22 cellular contexts compared by ENCODE assay signal in genomic region chr12:14655284-14655683, GRCh38. TPM values are rescaled to one million over a fixed set of nuclear protein-coding genes. Genes with fewer than 3 reads are reported as not detected.
DNase-seq lines count a peak whose midpoint lies in the region; ATAC-seq, FAIRE-seq and TF ChIP-seq lines count a peak whose summit lies in the region.
"Had no signal": no experiment of that assay in that cellular context is flagged by ENCODE, and none has a peak within 500 bp of the region (broad histone marks: within the 10 kb centered on the region; RNA-seq: fewer than 3 reads in every experiment).

No MANE protein-coding gene starts in this region.

- H3K4me1 ChIP-seq in GM23338 (ENCODE audit: insufficient read depth) (peaks cover 3% of the 10 kb centered on the region; the same call in 1 of the 2 replicates), Loucy (ENCODE audit: insufficient read depth, low read length, poor library complexity, severe bottlenecking) (no peaks in the 10 kb centered on the region), GM12878 (ENCODE audit: control insufficient read depth, insufficient read depth, low read length) (no peaks in the 10 kb centered on the region)
- H3K4me1 ChIP-seq: A549; BLaER1 treated with 17β-estradiol and CSF1 and Interleukin-3, amounts not matched to agents 10 nM and 100 nM had no signal

- SMC1A ChIA-PET in GM12878 (lab: Charles Lee; ENCODE audit: uncharacterized antibody, unreplicated experiment), result interaction anchor here (1.4 kb wide), 1 partner anchor 27 kb away, joined by 4 read pairs; no protein-coding TSS in a partner anchor

- H3K36me3 Mint-ChIP-seq in GM23338 (ENCODE audit: low read depth), result no peaks in the 10 kb centered on the region
- H3K36me3 Mint-ChIP-seq: CD4-positive, CD25-positive, alpha-beta regulatory T cell; CD8-positive, alpha-beta memory T cell had no signal

- in situ Hi-C loops in GM12878 (cut with MboI), result no loop called here

- H4K20me1 ChIP-seq in GM23338 (replicated peaks; ENCODE audit: insufficient read depth), result no peaks in the 10 kb centered on the region
- H4K20me1 ChIP-seq in Loucy (ENCODE audit: insufficient read depth, low read length, poor library complexity, severe bottlenecking), result no peaks in the 10 kb centered on the region
- no peaks in the 10 kb centered on the region for H4K20me1 ChIP-seq in GM12878 (ENCODE audit: control insufficient read depth, insufficient read depth)
- H4K20me1 ChIP-seq: BLaER1 treated with 17β-estradiol and CSF1 and Interleukin-3, amounts not matched to agents 10 nM and 100 nM had no signal

- H3K9ac ChIP-seq in Loucy (ENCODE audit: low read depth, low read length, poor library complexity, severe bottlenecking) (no peak overlapping the region), GM12878 (ENCODE audit: control insufficient read depth, insufficient read depth, low read length) (no peak overlapping the region)
- H3K9ac ChIP-seq: BLaER1 treated with 17β-estradiol and CSF1 and Interleukin-3, amounts not matched to agents 10 nM and 100 nM had no signal

- intact Hi-C loops in GM12878 (cut with micrococcal nuclease; ENCODE audit: unreplicated experiment), result no loop called here

- no peak for TF ChIP-seq POLR2A in GM12878 (IDR thresholded peaks at IDR 0.05; ENCODE audit: low read depth, low read length)

- no peak overlapping the region for H3K4me2 ChIP-seq in GM23338
- no peak overlapping the region for H3K4me2 ChIP-seq in Loucy (ENCODE audit: low read depth, low read length, poor library complexity, severe bottlenecking)
- H3K4me2 ChIP-seq in GM12878 (ENCODE audit: control insufficient read depth, insufficient read depth), result no peak overlapping the region
- H3K4me2 ChIP-seq: A549; BLaER1 treated with 17β-estradiol and CSF1 and Interleukin-3, amounts not matched to agents 10 nM and 100 nM had no signal

- BruUV-seq in GM12878 (replicated peaks; lab: Mats Ljungman, UMichigan), result no TSS peak

- H3K4me1 Mint-ChIP-seq in GM23338, result peaks cover 9% of the 10 kb centered on the region; the same call in 2 of the 3 replicates
- H3K4me1 Mint-ChIP-seq: B cell; CD4-positive, CD25-positive, alpha-beta regulatory T cell; CD8-positive, alpha-beta memory T cell had no signal

- DNase-seq in GM23338 (ENCODE audit: low spot score) (no peak), GM12878 (ENCODE audit: low read depth, low spot score) (no peak), iPS-NIHi7 (ENCODE audit: extremely low spot score) (peak; percentile 33), AG08396 (ENCODE audit: low spot score) (no peak), NCI-H345 treated with DMSO at 0.1 percent for 48 hours (lab: John Stamatoyannopoulos, UW; ENCODE audit: unreplicated experiment) (no peak), AG20443 (ENCODE audit: low spot score) (no peak)
- DNase-seq: CD4-positive, CD25-positive, alpha-beta regulatory T cell; CD8-positive, alpha-beta memory T cell; COR-L47; GOT3; IMR-90 had no signal

- peak; percentile 84 for FAIRE-seq in GM12878 (lab: Jason Lieb, UNC)
- FAIRE-seq: A549, G401.6, GM12892, GM18507, K562 had no signal

- no peaks in the 10 kb centered on the region for H3F3A ChIP-seq in GM23338 (replicated peaks; ENCODE audit: low read depth)
- no peaks in the 10 kb centered on the region for H3F3A ChIP-seq in Loucy (ENCODE audit: low read depth)

- H3K4me3 ChIP-seq in GM23338 (no peak overlapping the region), Loucy (ENCODE audit: low read length, poor library complexity, severe bottlenecking) (no peak overlapping the region), GM12878 (no peak overlapping the region)
- H3K4me3 ChIP-seq: A549; BLaER1 treated with 17β-estradiol and CSF1 and Interleukin-3, amounts not matched to agents 10 nM and 100 nM; K562 had no signal

- H3K27me3 ChIP-seq in GM23338 (ENCODE audit: insufficient read depth), result no peaks in the 10 kb centered on the region
- no peaks in the 10 kb centered on the region for H3K27me3 ChIP-seq in Loucy (ENCODE audit: insufficient read depth, low read length, poor library complexity, severe bottlenecking)
- no peaks in the 10 kb centered on the region for H3K27me3 ChIP-seq in GM12878 (replicated peaks in 1 of 2; ENCODE audit: control insufficient read depth in 2 of 2, insufficient read depth in 2 of 2, low read length in 1 of 2)
- H3K27me3 ChIP-seq: BLaER1 treated with 17β-estradiol and CSF1 and Interleukin-3, amounts not matched to agents 10 nM and 100 nM had no signal

- no peak for TF ChIP-seq EP300 in GM12878 (IDR thresholded peaks at IDR 0.05; ENCODE audit: borderline replicate concordance in 1 of 2, control insufficient read depth in 1 of 2, low read depth in 2 of 2, low read length in 2 of 2)

- WGBS in GM12878 (ENCODE audit: insufficient coverage, insufficient replicate concordance, low lambda C conversion rate, missing lambda C conversion rate), result 9% methylated on average over 1 of the region's 1 CpG

- H3K27ac ChIP-seq in GM23338 (ENCODE audit: low read depth) (no peak overlapping the region), GM12878 (ENCODE audit: control insufficient read depth, insufficient read depth) (no peak overlapping the region)
- H3K27ac ChIP-seq: A549; BLaER1 treated with 17β-estradiol and CSF1 and Interleukin-3, amounts not matched to agents 10 nM and 100 nM; HL-60 had no signal

- H2AFZ ChIP-seq in GM23338, result no peak overlapping the region
- no peak overlapping the region for H2AFZ ChIP-seq in Loucy (ENCODE audit: low read length)
- H2AFZ ChIP-seq in GM12878 (ENCODE audit: control insufficient read depth, low read depth, low read length), result no peak overlapping the region

- H3K9me3 ChIP-seq in Loucy (ENCODE audit: insufficient read depth, low read depth, low read length), result no peaks in the 10 kb centered on the region
- H3K9me3 ChIP-seq in GM12878 (replicated peaks; ENCODE audit: control insufficient read depth, insufficient read depth, low read length), result no peaks in the 10 kb centered on the region; the same call in 2 of the 3 replicates
- H3K9me3 ChIP-seq: A549 had no signal

- POLR2A ChIA-PET in GM12878 (lab: Charles Lee), result no interaction called here

- H3K27me3 Mint-ChIP-seq in GM23338 (ENCODE audit: insufficient read depth, low read depth, poor library complexity), result no peaks in the 10 kb centered on the region

- H3K27ac Mint-ChIP-seq in GM23338, result no peak overlapping the region
- H3K27ac Mint-ChIP-seq: B cell; CD4-positive, CD25-positive, alpha-beta regulatory T cell; CD8-positive, alpha-beta memory T cell had no signal

- H3K4me3 Mint-ChIP-seq in GM23338, result no peak overlapping the region
- H3K4me3 Mint-ChIP-seq: B cell; CD4-positive, CD25-positive, alpha-beta regulatory T cell had no signal

- peak; percentile 29 to 58 for TF ChIP-seq CTCF in GM23338 (conservative IDR thresholded peaks at IDR 0.05; ENCODE audit: low read depth in 2 of 2)
- TF ChIP-seq CTCF in Loucy (conservative IDR thresholded peaks at IDR 0.05; ENCODE audit: low read length), result peak; percentile 31
- no peak for TF ChIP-seq CTCF in GM12878 (IDR thresholded peaks at IDR 0.05 in 2 of 3, conservative IDR thresholded peaks at IDR 0.05 in 1 of 3; ENCODE audit: control insufficient read depth in 2 of 3, extremely low read depth in 1 of 3, insufficient read depth in 1 of 3, low read depth in 3 of 3, low read length in 3 of 3)

- CTCF ChIA-PET in GM12878 (lab: Yijun Ruan, JAX), result interaction anchor here (0.9 to 1.7 kb wide), 5 partner anchors 10 to 417 kb away, joined by 3 to 4 read pairs (median 3); no protein-coding TSS in a partner anchor

- no peak for ATAC-seq in GM23338
- no peak for ATAC-seq in GM12878
- no peak for ATAC-seq in HG02885 (IDR thresholded peaks at IDR 0.05; ENCODE audit: poor library complexity, unreplicated experiment)
- ATAC-seq: A549, K562 had no signal

- H3K9me3 Mint-ChIP-seq in GM23338, result no peaks in the 10 kb centered on the region
- H3K9me3 Mint-ChIP-seq: CD8-positive, alpha-beta memory T cell had no signal

- no peak for TF ChIP-seq RAD21 in GM12878 (IDR thresholded peaks at IDR 0.05; ENCODE audit: insufficient read depth, low read depth, low read length)

- H3K9me2 ChIP-seq in GM23338 (ENCODE audit: insufficient read depth), result no peaks in the 10 kb centered on the region
- H3K9me2 ChIP-seq in Loucy (replicated peaks; ENCODE audit: low read depth, low read length), result no peaks in the 10 kb centered on the region

- H3K79me2 ChIP-seq in GM23338 (replicated peaks; ENCODE audit: insufficient read depth) (no peaks in the 10 kb centered on the region), Loucy (ENCODE audit: insufficient read depth, low read length) (no peaks in the 10 kb centered on the region), GM12878 (ENCODE audit: control insufficient read depth, insufficient read depth, low read length) (no peaks in the 10 kb centered on the region)

- H3K36me3 ChIP-seq in GM23338 (ENCODE audit: insufficient read depth), result no peaks in the 10 kb centered on the region
- H3K36me3 ChIP-seq in Loucy (ENCODE audit: insufficient read depth, low read length), result no peaks in the 10 kb centered on the region
- H3K36me3 ChIP-seq in GM12878 (ENCODE audit: control insufficient read depth in 2 of 2, insufficient read depth in 2 of 2, low read length in 1 of 2), result no peaks in the 10 kb centered on the region
- H3K36me3 ChIP-seq: BLaER1 treated with 17β-estradiol and CSF1 and Interleukin-3, amounts not matched to agents 10 nM and 100 nM had no signal

- RAD21 ChIA-PET in GM12878 (lab: Charles Lee; ENCODE audit: unreplicated experiment), result interaction anchor here (1.0 kb wide), 1 partner anchor 417 kb away, joined by 3 read pairs; no protein-coding TSS in a partner anchor

TF ChIP-seq in GM23338, 12 proteins besides CTCF, POLR2A, EP300 and RAD21 (continues in another document):
- no peak for TF ChIP-seq CREB1 (CRISPR knock-in tag; IDR thresholded peaks at IDR 0.05; ENCODE audit: low read depth)

RNA-seq across cellular contexts. Expression of gene GUCY2C, which starts 41.1 kb away (rescaled TPM):
- total RNA-seq in GM23338 (2014; rRNA removed; shearing (Covaris generic)), result 1.9 and 3.1 TPM in 2 replicates
- polyA plus RNA-seq in GM23338 (2016; fragmentation: Nextera tagmentation; extraction: Ambion mirVana) (1.4 and 2.1 TPM in 2 replicates), GM12878 (2011; rRNA removed) (0.19 and 0.27 TPM in 2 replicates), GM12878 (2014; fragmentation: Illumina TruSeq; extraction: Trizol) (0.10 and 0.15 TPM in 2 replicates), GM12878 (2014; fragmentation: Nextera tagmentation; extraction: Ambion mirVana) (under 1 TPM; 0.57 to 0.60 TPM), GM12878 (2014; rRNA removed) (0.12 and 0.16 TPM in 2 replicates), GM12878 (2016; fragmentation: Nextera tagmentation; extraction: Ambion mirVana) (under 1 TPM; 0.42 to 0.44 TPM)
- 0.08 TPM in 1 of 2 replicates, not detected in the other for total RNA-seq in GM12878 (2013; cell fraction: nucleolus; rRNA removed)
- total RNA-seq in GM12878 (2014; rRNA removed) (0.11 and 0.16 TPM in 2 replicates), GM12878 (2014; rRNA removed; fragmentation: Illumina TruSeq; extraction: Trizol) (0.09 and 0.18 TPM in 2 replicates), GM12878 (2021) (0.08 TPM in 1 of 2 replicates, not detected in the other)
- 0.05 TPM for polyA plus RNA-seq in GM12878 (2011; ENCODE audit: low read depth)
- 0.12 and 0.13 TPM in 2 replicates for polyA plus RNA-seq in GM12878 (2011; cell fraction: cytosol; rRNA removed)
- polyA plus RNA-seq in GM12878 (2011; cell fraction: nucleus; rRNA removed), result 0.09 and 0.13 TPM in 2 replicates
- 0.07 and 0.11 TPM in 2 replicates for polyA plus RNA-seq in GM12878 (2012)
- polyA minus RNA-seq in GM12878 (2011; rRNA and poly(A)+ RNA removed), result 0.26 TPM in 1 of 2 replicates, not detected in the other
- polyA minus RNA-seq in GM12878 (2011; cell fraction: cytosol; rRNA and poly(A)+ RNA removed), result not detected in 2 replicates
- polyA minus RNA-seq in GM12878 (2011; cell fraction: nucleus; rRNA and poly(A)+ RNA removed), result 0.29 TPM in 1 of 2 replicates, not detected in the other
- total RNA-seq: CD4-positive, CD25-positive, alpha-beta regulatory T cell; CD8-positive, alpha-beta memory T cell; HT1080; IMR-90 had no signal
- polyA plus RNA-seq: CD4-positive, CD25-positive, alpha-beta regulatory T cell; CD8-positive, alpha-beta memory T cell; IMR-90 had no signal

Comparison
In these comparisons a context has a peak if more than half of its experiments do, and no peak if none do; other contexts are left out.
1. CTCF ChIP-seq: peak in GM23338 (2 of 2) and Loucy (single experiment); none in GM12878 (0 of 3).